22 cellular contexts compared by ENCODE assay signal in the genomic region with DNA sequence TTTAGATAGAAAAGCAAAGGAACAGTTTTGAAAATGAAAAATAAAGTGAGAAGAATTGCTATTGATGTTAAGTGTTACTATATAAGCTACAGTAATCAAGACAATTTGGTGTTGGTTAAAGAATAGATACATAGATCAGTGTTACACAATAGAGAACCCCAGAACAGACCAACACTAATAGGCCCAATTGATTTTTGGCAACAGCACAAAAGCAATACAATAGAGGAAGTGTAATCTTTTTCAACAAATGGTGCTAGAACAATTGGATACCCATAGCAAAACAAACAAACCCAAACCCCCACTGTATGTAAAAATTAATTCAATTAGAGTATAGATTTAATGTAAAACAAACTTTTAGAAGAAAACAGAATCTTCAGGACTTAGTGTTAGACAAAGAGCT.
DNase-seq lines count a peak whose midpoint lies in the region; ATAC-seq and TF ChIP-seq lines count a peak whose summit lies in the region.
"Had no signal": no experiment of that assay in that cellular context is flagged by ENCODE, and none has a peak within 500 bp of the region (broad histone marks: within the 10 kb centered on the region; RNA-seq: fewer than 3 reads in every experiment).

No MANE protein-coding gene starts in this region.

- H3K27me3 Mint-ChIP-seq in naive thymus-derived CD4-positive, alpha-beta T cell = no peaks in the 10 kb centered on the region
- no peaks in the 10 kb centered on the region for H3K27me3 Mint-ChIP-seq in CD14-positive monocyte (ENCODE audit: low read depth in 3 of 3)
- H3K27me3 Mint-ChIP-seq: CD4-positive, alpha-beta memory T cell had no signal

- H3K4me1 ChIP-seq in naive thymus-derived CD4-positive, alpha-beta T cell (ENCODE audit: control insufficient read depth in 2 of 2, insufficient read depth in 2 of 2, low read length in 2 of 2) = no peaks in the 10 kb centered on the region

- H3K9ac ChIP-seq in SK-N-MC (ENCODE audit: insufficient read length) = no peak overlapping the region
- H3K9ac ChIP-seq: GM23248, KMS-11 had no signal

- H3K4me1 Mint-ChIP-seq in naive thymus-derived CD4-positive, alpha-beta T cell = peaks cover 0 to 10% (median 5%) of the 10 kb centered on the region in 7 donors
- H3K4me1 Mint-ChIP-seq in CD14-positive monocyte = no peaks in the 10 kb centered on the region

- no peaks in the 10 kb centered on the region for H3K27me3 ChIP-seq in dorsolateral prefrontal cortex
- H3K27me3 ChIP-seq in naive thymus-derived CD4-positive, alpha-beta T cell (ENCODE audit: control insufficient read depth in 2 of 2, insufficient read depth in 2 of 2, low read length in 2 of 2) = no peaks in the 10 kb centered on the region

- DNase-seq in Ammon's horn (ENCODE audit: low spot score) (peak; percentile 18), SK-N-MC (ENCODE audit: low read depth, low spot score) (no peak), dorsolateral prefrontal cortex (no peak), C1 segment of cervical spinal cord (lab: John Stamatoyannopoulos, UW) (no peak), CD14-positive monocyte (ENCODE audit: low spot score) (no peak)
- DNase-seq in naive thymus-derived CD4-positive, alpha-beta T cell = no peak
- DNase-seq in activated CD4-positive, alpha-beta T cell treated with anti-CD3 and anti-CD28 coated beads for 48 hours = no peak
- DNase-seq: ACHN; AML-193; CD4-positive, alpha-beta memory T cell; DMS153; GDM1; GM23248; HCEC 1CT; MV-4-11; NCI-H187 treated with DMSO at 0.1 percent for 48 hours; NCI-H345; NCI-H524 treated with DMSO at 0.1 percent for 48 hours; PC-3 had no signal

- H3K4me3 Mint-ChIP-seq in naive thymus-derived CD4-positive, alpha-beta T cell = no peak overlapping the region
- no peak overlapping the region for H3K4me3 Mint-ChIP-seq in CD14-positive monocyte
- H3K4me3 Mint-ChIP-seq: CD4-positive, alpha-beta memory T cell had no signal

- H3K27ac ChIP-seq in SK-N-MC (peak overlapping the region; percentile 26; the same call in 1 of the 2 replicates), dorsolateral prefrontal cortex (peak overlapping the region in 58 of 59 donors; percentile 6 to 91 (median 76))
- H3K27ac ChIP-seq in naive thymus-derived CD4-positive, alpha-beta T cell (ENCODE audit: low read depth, low read length) = no peak overlapping the region
- H3K27ac ChIP-seq: GM23248, HL-60, KMS-11 had no signal

- peak overlapping the region in 6 of 9 donors; percentile 18 to 62 (median 39) for H3K27ac Mint-ChIP-seq in naive thymus-derived CD4-positive, alpha-beta T cell
- no peak overlapping the region for H3K27ac Mint-ChIP-seq in CD14-positive monocyte

- TF ChIP-seq CTCF in dorsolateral prefrontal cortex (IDR thresholded peaks at IDR 0.05 in 54 of 56, conservative IDR thresholded peaks at IDR 0.05 in 2 of 56; ENCODE audit: low read depth in 1 of 56, partially characterized antibody in 56 of 56) = no peak
- no peak for TF ChIP-seq CTCF in CD14-positive monocyte (IDR thresholded peaks at IDR 0.05)

- intact Hi-C loops in dorsolateral prefrontal cortex (cut with DNase I) (no loop called here), CD14-positive monocyte (cut with micrococcal nuclease) (no loop called here)
- intact Hi-C loops in naive thymus-derived CD4-positive, alpha-beta T cell (cut with micrococcal nuclease) = no loop called here

- peaks cover 10 to 51% (median 29%) of the 10 kb centered on the region in 5 donors for H3K36me3 Mint-ChIP-seq in naive thymus-derived CD4-positive, alpha-beta T cell
- H3K36me3 Mint-ChIP-seq in CD14-positive monocyte = peaks cover 64 to 81% of the 10 kb centered on the region in 2 donors

- H3K4me3 ChIP-seq in SK-N-MC (no peak overlapping the region), dorsolateral prefrontal cortex (no peak overlapping the region)
- H3K4me3 ChIP-seq in naive thymus-derived CD4-positive, alpha-beta T cell (ENCODE audit: low read length) = no peak overlapping the region
- H3K4me3 ChIP-seq: GM12878, GM23248 had no signal

- peaks cover 61% of the 10 kb centered on the region for H3K36me3 ChIP-seq in SK-N-MC (ENCODE audit: insufficient read depth, low read length)
- peaks cover 13 to 39% (median 15%) of the 10 kb centered on the region in 3 experiments for H3K36me3 ChIP-seq in naive thymus-derived CD4-positive, alpha-beta T cell (ENCODE audit: control insufficient read depth in 2 of 3, insufficient read depth in 3 of 3, low read length in 3 of 3)

- POLR2A ChIA-PET in naive thymus-derived CD4-positive, alpha-beta T cell (lab: Charles Lee) = no interaction called here

- ATAC-seq in naive thymus-derived CD4-positive, alpha-beta T cell = no peak
- ATAC-seq: GM12878, PC-3 had no signal

- CTCF ChIA-PET in naive thymus-derived CD4-positive, alpha-beta T cell (lab: Charles Lee) = interaction anchor here (0.7 kb wide), 1 partner anchor 143 kb away, joined by 3 read pairs; no protein-coding TSS in a partner anchor

- no peaks in the 10 kb centered on the region for H3K9me3 Mint-ChIP-seq in naive thymus-derived CD4-positive, alpha-beta T cell
- H3K9me3 Mint-ChIP-seq in CD14-positive monocyte = no peaks in the 10 kb centered on the region

- no peaks in the 10 kb centered on the region for H3K9me3 ChIP-seq in SK-N-MC (ENCODE audit: low read depth, low read length)
- H3K9me3 ChIP-seq in naive thymus-derived CD4-positive, alpha-beta T cell (ENCODE audit: control insufficient read depth in 2 of 3, low read length in 3 of 3) = no peaks in the 10 kb centered on the region

Comparison
In these comparisons a context has a peak if more than half of its experiments do, and no peak if none do; other contexts are left out.
1. H3K27ac Mint-ChIP-seq: peak in naive thymus-derived CD4-positive, alpha-beta T cell (6 of 9); none in CD14-positive monocyte (0 of 7).